ENCODE assay signal across 2 cellular contexts in genomic region chr1:74571493-74571800, GRCh38.
TF ChIP-seq lines count a peak whose summit lies in the region.

No MANE protein-coding gene starts in this region.

TF ChIP-seq in GM23338, 12 proteins besides CTCF, POLR2A, EP300 and RAD21 (continued from another document):
- TF ChIP-seq ZNF462 (CRISPR knock-in tag; IDR thresholded peaks at IDR 0.05) = no peak
- TF ChIP-seq STAT1 (IDR thresholded peaks at IDR 0.05; ENCODE audit: unreplicated experiment) = no peak
- no peak for TF ChIP-seq ZNF114 (CRISPR knock-in tag; IDR thresholded peaks at IDR 0.05)
- no peak for TF ChIP-seq NANOG (IDR thresholded peaks at IDR 0.05; ENCODE audit: borderline replicate concordance)
- TF ChIP-seq ZNF331 (CRISPR knock-in tag; IDR thresholded peaks at IDR 0.05; ENCODE audit: low read depth) = no peak
- TF ChIP-seq JUNB (IDR thresholded peaks at IDR 0.05; ENCODE audit: unreplicated experiment) = no peak
- no peak for TF ChIP-seq EZH2phosphoT487 (IDR thresholded peaks at IDR 0.05; ENCODE audit: unreplicated experiment)
- no peak for TF ChIP-seq EZH2 (IDR thresholded peaks at IDR 0.05; ENCODE audit: low read depth, unreplicated experiment)
- TF ChIP-seq REST (IDR thresholded peaks at IDR 0.05; ENCODE audit: unreplicated experiment) = no peak
- no peak for TF ChIP-seq CREB1 (CRISPR knock-in tag; IDR thresholded peaks at IDR 0.05; ENCODE audit: low read depth)
- TF ChIP-seq ETS1 (IDR thresholded peaks at IDR 0.05) = no peak

TF ChIP-seq in H1, 55 proteins besides CTCF, POLR2A, EP300 and RAD21 (continued from another document):
- TF ChIP-seq KDM4A (IDR thresholded peaks at IDR 0.05; ENCODE audit: low read depth, low read length, severe bottlenecking) (no peak), CHD7 (IDR thresholded peaks at IDR 0.05; ENCODE audit: insufficient replicate concordance, low read length) (no peak), JUND (IDR thresholded peaks at IDR 0.05; ENCODE audit: low read length) (no peak), TEAD4 (IDR thresholded peaks at IDR 0.05; ENCODE audit: low read depth, low read length) (no peak), SP4 (IDR thresholded peaks at IDR 0.05; ENCODE audit: low read length) (no peak), SAP30 (IDR thresholded peaks at IDR 0.05; ENCODE audit: insufficient read depth, insufficient replicate concordance, low read length) (no peak), BACH1 (IDR thresholded peaks at IDR 0.05; ENCODE audit: low read length) (no peak), ATF2 (IDR thresholded peaks at IDR 0.05; ENCODE audit: low read length) (no peak), JUN (IDR thresholded peaks at IDR 0.05; ENCODE audit: low read depth, low read length) (no peak), FOSL1 (IDR thresholded peaks at IDR 0.05; ENCODE audit: insufficient read depth, low read depth, low read length) (no peak), CBX5 (IDR thresholded peaks at IDR 0.05; ENCODE audit: low read depth, low read length) (no peak)
